1 cellular context compared by ENCODE assay signal in the genomic region with DNA sequence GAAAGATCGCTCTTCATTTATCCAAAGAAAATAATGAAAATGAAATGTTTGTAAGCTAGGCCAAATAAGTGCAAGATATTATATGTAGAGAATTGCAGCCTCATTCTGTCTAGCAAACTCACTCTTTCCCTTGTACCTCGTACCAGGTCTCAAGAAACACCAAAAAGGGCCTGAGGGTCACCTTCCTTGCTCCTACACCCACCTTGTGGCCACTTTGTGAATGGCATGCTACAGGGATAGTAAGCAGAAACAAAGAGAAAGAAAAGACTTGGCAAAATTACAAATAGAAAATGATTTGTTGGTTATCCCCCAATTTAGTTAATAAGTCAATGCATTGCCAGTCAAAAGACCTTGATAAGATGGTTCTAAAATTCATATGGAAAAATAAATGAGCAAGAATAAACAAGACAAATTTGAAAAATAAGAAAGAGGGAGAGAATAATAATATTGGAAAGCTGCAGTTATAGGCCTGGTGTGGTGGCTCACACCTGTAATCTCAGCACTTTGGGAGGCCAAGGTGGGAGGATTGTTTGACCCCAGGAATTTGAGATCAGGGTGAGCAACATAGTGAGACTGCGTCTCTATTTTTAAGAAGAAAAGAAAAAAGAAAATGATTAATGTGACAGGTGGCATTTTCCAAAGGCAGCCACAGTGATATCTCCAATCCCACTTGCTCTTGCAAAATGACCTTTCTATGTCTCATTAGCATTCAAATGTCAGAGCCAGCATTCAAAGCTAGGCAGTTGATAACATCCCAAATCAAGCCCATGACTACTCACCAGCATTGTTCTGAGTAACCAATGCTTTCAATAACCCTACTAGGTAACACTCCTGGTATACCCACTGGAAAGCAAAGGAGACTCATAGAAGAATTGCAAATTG.
TF ChIP-seq lines count a peak whose summit lies in the region.

No MANE protein-coding gene starts in this region.

TF ChIP-seq in SK-N-SH, 30 proteins besides CTCF, POLR2A, EP300 and RAD21 (continued from another document):
- TF ChIP-seq, protein P1, sequence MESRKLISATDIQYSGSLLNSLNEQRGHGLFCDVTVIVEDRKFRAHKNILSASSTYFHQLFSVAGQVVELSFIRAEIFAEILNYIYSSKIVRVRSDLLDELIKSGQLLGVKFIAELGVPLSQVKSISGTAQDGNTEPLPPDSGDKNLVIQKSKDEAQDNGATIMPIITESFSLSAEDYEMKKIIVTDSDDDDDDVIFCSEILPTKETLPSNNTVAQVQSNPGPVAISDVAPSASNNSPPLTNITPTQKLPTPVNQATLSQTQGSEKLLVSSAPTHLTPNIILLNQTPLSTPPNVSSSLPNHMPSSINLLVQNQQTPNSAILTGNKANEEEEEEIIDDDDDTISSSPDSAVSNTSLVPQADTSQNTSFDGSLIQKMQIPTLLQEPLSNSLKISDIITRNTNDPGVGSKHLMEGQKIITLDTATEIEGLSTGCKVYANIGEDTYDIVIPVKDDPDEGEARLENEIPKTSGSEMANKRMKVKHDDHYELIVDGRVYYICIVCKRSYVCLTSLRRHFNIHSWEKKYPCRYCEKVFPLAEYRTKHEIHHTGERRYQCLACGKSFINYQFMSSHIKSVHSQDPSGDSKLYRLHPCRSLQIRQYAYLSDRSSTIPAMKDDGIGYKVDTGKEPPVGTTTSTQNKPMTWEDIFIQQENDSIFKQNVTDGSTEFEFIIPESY (IDR thresholded peaks at IDR 0.05; ENCODE audit: borderline replicate concordance, low read depth): no peak
